ENCODE assay signal across 19 cellular contexts in genomic region chr13:112696001-112696868, GRCh38.
"Had no signal": no experiment of that assay in that cellular context is flagged by ENCODE, and none has a peak within 500 bp of the region (broad histone marks: within the 10 kb centered on the region; RNA-seq: fewer than 3 reads in every experiment).

No MANE protein-coding gene starts in this region.

- DNase-seq: activated B cell treated with CpG ODN at 0.5 μM for 24 hours; activated CD4-positive, alpha-beta T cell treated with anti-CD3 and anti-CD28 coated beads for 48 hours; activated CD8-positive, alpha-beta T cell treated with anti-CD3 and anti-CD28 coated beads for 36 hours; activated naive CD8-positive, alpha-beta T cell treated with anti-CD3 and anti-CD28 coated beads for 36 hours; activated T-cell treated with anti-CD3 and anti-CD28 coated beads, Interleukin-2, amount 50 U/mL, for 72 hours; amygdala; body of pancreas; central memory CD4-positive, alpha-beta T cell; colonic mucosa; effector CD4-positive, alpha-beta T cell; foreskin fibroblast; naive B cell; retina; stimulated activated CD4-positive, alpha-beta T cell treated with anti-CD3 and anti-CD28 coated beads, Interleukin-15, amount 100 ng/mL, for 24 hours; stimulated activated CD4-positive, alpha-beta T cell treated with anti-CD3 and anti-CD28 coated beads, Interleukin-4, amount 100 ng/mL, for 1 hour; stimulated activated naive CD4-positive, alpha-beta T cell treated with Interleukin-2 at 50 U/mL for 16 hours; SW 1271 had no signal

- H3K9me3 Mint-ChIP-seq: activated B cell treated with CpG ODN at 0.5 μM for 24 hours; activated CD8-positive, alpha-beta T cell treated with anti-CD3 and anti-CD28 coated beads for 36 hours; activated naive CD8-positive, alpha-beta T cell treated with anti-CD3 and anti-CD28 coated beads for 36 hours; activated T-cell treated with anti-CD3 and anti-CD28 coated beads, Interleukin-2, amount 50 U/mL, for 72 hours; naive B cell had no signal

- H3K36me3 ChIP-seq: colonic mucosa had no signal

- FAIRE-seq: TTC549 had no signal

- H3K4me3 ChIP-seq: body of pancreas, colonic mucosa had no signal

- H3K4me3 Mint-ChIP-seq: activated B cell treated with CpG ODN at 0.5 μM for 24 hours; activated CD8-positive, alpha-beta T cell treated with anti-CD3 and anti-CD28 coated beads for 36 hours; activated naive CD8-positive, alpha-beta T cell treated with anti-CD3 and anti-CD28 coated beads for 36 hours; activated T-cell treated with anti-CD3 and anti-CD28 coated beads, Interleukin-2, amount 50 U/mL, for 72 hours; naive B cell had no signal

- H3K27me3 ChIP-seq: body of pancreas, colonic mucosa, neutrophil had no signal

- H3K27ac ChIP-seq: body of pancreas, colonic mucosa had no signal

- H3K27me3 Mint-ChIP-seq: activated CD8-positive, alpha-beta T cell treated with anti-CD3 and anti-CD28 coated beads for 36 hours; activated naive CD8-positive, alpha-beta T cell treated with anti-CD3 and anti-CD28 coated beads for 36 hours had no signal

- H3K9me3 ChIP-seq: body of pancreas, colonic mucosa, neutrophil had no signal

- H3K36me3 Mint-ChIP-seq: activated naive CD8-positive, alpha-beta T cell treated with anti-CD3 and anti-CD28 coated beads for 36 hours; naive B cell had no signal

- H3K4me1 ChIP-seq: colonic mucosa had no signal

- H3K27ac Mint-ChIP-seq: activated B cell treated with CpG ODN at 0.5 μM for 24 hours; activated CD8-positive, alpha-beta T cell treated with anti-CD3 and anti-CD28 coated beads for 36 hours; activated naive CD8-positive, alpha-beta T cell treated with anti-CD3 and anti-CD28 coated beads for 36 hours; activated T-cell treated with anti-CD3 and anti-CD28 coated beads, Interleukin-2, amount 50 U/mL, for 72 hours had no signal

- ATAC-seq: activated CD8-positive, alpha-beta T cell treated with anti-CD3 and anti-CD28 coated beads for 36 hours; activated T-cell treated with anti-CD3 and anti-CD28 coated beads, Interleukin-2, amount 50 U/mL, for 72 hours; body of pancreas had no signal
